Comparison of ENCODE assay signal across 9 cellular contexts in genomic region chr12:128969480-128970055, GRCh38.
A peak's percentile ranks its signal among the peaks of the same experiment; 100 is the strongest.
DNase-seq lines count a peak whose midpoint lies in the region; ATAC-seq and TF ChIP-seq lines count a peak whose summit lies in the region.
"Had no signal": no experiment of that assay in that cellular context is flagged by ENCODE, and none has a peak within 500 bp of the region (broad histone marks: within the 10 kb centered on the region; RNA-seq: fewer than 3 reads in every experiment).

No MANE protein-coding gene starts in this region.

- H3K4me1 ChIP-seq in Loucy (ENCODE audit: insufficient read depth, low read length, poor library complexity, severe bottlenecking) (peaks cover 9% of the 10 kb centered on the region), stomach (peaks cover 0 to 9% (median 4%) of the 10 kb centered on the region in 4 donors)

- H3K4me1 Mint-ChIP-seq in T-cell = peaks cover 0 to 4% (median 3%) of the 10 kb centered on the region in 3 donors

- H3K36me3 ChIP-seq in Loucy (ENCODE audit: insufficient read depth, low read length) (no peaks in the 10 kb centered on the region), stomach (no peaks in the 10 kb centered on the region)

- H3K9me3 ChIP-seq in Loucy (ENCODE audit: insufficient read depth, low read depth, low read length) (no peaks in the 10 kb centered on the region), stomach (peaks cover 0 to 8% (median 7%) of the 10 kb centered on the region in 4 donors)

- POLR2A ChIA-PET in T-cell (lab: Charles Lee) = no interaction called here

- peak overlapping the region; percentile 29 for H3K4me2 ChIP-seq in Loucy (ENCODE audit: low read depth, low read length, poor library complexity, severe bottlenecking)

- H3K27ac Mint-ChIP-seq in T-cell = no peak overlapping the region

- H3K79me2 ChIP-seq in Loucy (ENCODE audit: insufficient read depth, low read length) = no peaks in the 10 kb centered on the region

- no peak for TF ChIP-seq EP300 in stomach (IDR thresholded peaks at IDR 0.05)

- no peaks in the 10 kb centered on the region for H3K9me2 ChIP-seq in Loucy (replicated peaks; ENCODE audit: low read depth, low read length)

- no peaks in the 10 kb centered on the region for H3K36me3 Mint-ChIP-seq in T-cell
- H3K36me3 Mint-ChIP-seq: CD4-positive, CD25-positive, alpha-beta regulatory T cell had no signal

- H3K27me3 Mint-ChIP-seq in T-cell = peaks cover 6 to 28% of the 10 kb centered on the region in 2 donors

- H3K4me3 ChIP-seq in Loucy (ENCODE audit: low read length, poor library complexity, severe bottlenecking) (no peak overlapping the region), stomach (no peak overlapping the region)

- no peak overlapping the region for H3K27ac ChIP-seq in stomach

- H3K27me3 ChIP-seq in Loucy (ENCODE audit: insufficient read depth, low read length, poor library complexity, severe bottlenecking) (no peaks in the 10 kb centered on the region), stomach (peaks cover 0 to 68% (median 43%) of the 10 kb centered on the region in 3 donors)

- no peak overlapping the region for H3K9ac ChIP-seq in Loucy (ENCODE audit: low read depth, low read length, poor library complexity, severe bottlenecking)

- WGBS in stomach, 5 donors = 2 to 6% (median 5%) methylated on average over 7 to 18 of the region's 18 CpGs

- intact Hi-C loops in stomach (cut with DNase I; ENCODE audit: low total_unique reads) = loop anchor here (5.0 kb wide), 1 partner anchor 943 kb away; no protein-coding TSS in a partner anchor

- peak overlapping the region in 1 of 3 donors; percentile 24 for H3K4me3 Mint-ChIP-seq in T-cell
- H3K4me3 Mint-ChIP-seq: CD4-positive, CD25-positive, alpha-beta regulatory T cell had no signal

- peak overlapping the region; percentile 83 for H2AFZ ChIP-seq in Loucy (ENCODE audit: low read length)

- CTCF ChIA-PET in T-cell (lab: Charles Lee) = interaction anchor here in 1 of 2 donors (0.5 kb wide), 1 partner anchor 23 kb away, joined by 4 read pairs; no protein-coding TSS in a partner anchor

- no peaks in the 10 kb centered on the region for H4K20me1 ChIP-seq in Loucy (ENCODE audit: insufficient read depth, low read length, poor library complexity, severe bottlenecking)

- DNase-seq in activated CD4-positive, alpha-beta T cell treated with anti-CD3 and anti-CD28 coated beads for 48 hours = peak; percentile 46
- no peak for DNase-seq in activated CD4-positive, alpha-beta T cell treated with anti-CD3 and anti-CD28 coated beads for 4 hours
- peak in 2 of 34 experiments; percentile 7 to 21 for DNase-seq in T-cell
- DNase-seq in hypothalamus (lab: John Stamatoyannopoulos, UW) = peak in 34 of 51 donors; percentile 2 to 72 (median 38)
- DNase-seq in stomach = peak; percentile 34
- no peak for DNase-seq in KBM-7

- ATAC-seq in GM21786 (IDR thresholded peaks at IDR 0.05; ENCODE audit: unreplicated experiment) (peak; percentile 82), T-cell (replicated peaks in 1 of 4) (peak in 3 of 4 experiments; percentile 43 to 59 (median 52))

- peaks cover 0 to 4% (median 0%) of the 10 kb centered on the region in 3 donors for H3K9me3 Mint-ChIP-seq in T-cell

- TF ChIP-seq CTCF in Loucy (conservative IDR thresholded peaks at IDR 0.05; ENCODE audit: low read length) = peak; percentile 78
- peak in 3 of 7 experiments; percentile 13 to 18 (median 16) for TF ChIP-seq CTCF in stomach (IDR thresholded peaks at IDR 0.05)

- no peak for TF ChIP-seq POLR2A in stomach (IDR thresholded peaks at IDR 0.05)

- no peaks in the 10 kb centered on the region for H3F3A ChIP-seq in Loucy (ENCODE audit: low read depth)

- in situ Hi-C loops in KBM-7 (cut with MboI; ENCODE audit: low pct_unique_long_range_greater_than_20kb, low sequenced_read_pairs) = no loop called here

Comparison
In these comparisons a context has a peak if more than half of its experiments do, and no peak if none do; other contexts are left out.
1. DNase-seq: peak in activated CD4-positive, alpha-beta T cell treated with anti-CD3 and anti-CD28 coated beads for 48 hours (single experiment), hypothalamus (34 of 51) and stomach (single experiment); none in activated CD4-positive, alpha-beta T cell treated with anti-CD3 and anti-CD28 coated beads for 4 hours (0 of 2) and KBM-7 (single experiment).